1 cellular context compared by ENCODE assay signal in the genomic region with DNA sequence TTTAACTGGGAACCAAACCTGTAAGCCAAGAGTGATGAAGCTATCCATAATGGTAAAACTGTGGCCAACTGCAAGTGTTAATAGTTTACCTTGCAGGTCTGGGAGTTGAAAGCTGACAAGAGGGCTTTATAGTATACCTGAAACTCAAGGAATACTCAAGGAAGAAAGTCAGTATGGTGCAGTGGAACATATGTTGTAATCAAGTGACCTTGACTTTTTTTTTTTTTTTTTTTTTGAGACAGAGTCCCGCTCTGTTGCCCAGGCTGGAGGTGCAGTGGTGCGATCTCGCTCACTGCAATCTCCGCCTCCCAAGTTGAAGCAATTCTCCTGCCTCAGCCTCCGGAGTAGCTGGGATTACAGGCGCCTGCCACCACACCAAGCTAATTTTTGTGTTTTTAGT.
A peak's percentile ranks its signal among the peaks of the same experiment; 100 is the strongest.
TF ChIP-seq lines count a peak whose summit lies in the region.

No MANE protein-coding gene starts in this region.

TF ChIP-seq in HepG2, 621 proteins besides CTCF, POLR2A, EP300 and RAD21 (continued from another document):
- TF ChIP-seq PRDM10 (CRISPR knock-in tag; IDR thresholded peaks at IDR 0.05; ENCODE audit: low read depth): no peak
- TF ChIP-seq ZBTB49 (CRISPR knock-in tag; IDR thresholded peaks at IDR 0.05; ENCODE audit: borderline replicate concordance): no peak
- TF ChIP-seq RORA (CRISPR knock-in tag; IDR thresholded peaks at IDR 0.05): no peak
- 0 out of 2 replicates have a peak, but pooled peaks have one; percentile 33 for TF ChIP-seq PITX1 (CRISPR knock-in tag; IDR thresholded peaks at IDR 0.05)
- TF ChIP-seq, protein P1, sequence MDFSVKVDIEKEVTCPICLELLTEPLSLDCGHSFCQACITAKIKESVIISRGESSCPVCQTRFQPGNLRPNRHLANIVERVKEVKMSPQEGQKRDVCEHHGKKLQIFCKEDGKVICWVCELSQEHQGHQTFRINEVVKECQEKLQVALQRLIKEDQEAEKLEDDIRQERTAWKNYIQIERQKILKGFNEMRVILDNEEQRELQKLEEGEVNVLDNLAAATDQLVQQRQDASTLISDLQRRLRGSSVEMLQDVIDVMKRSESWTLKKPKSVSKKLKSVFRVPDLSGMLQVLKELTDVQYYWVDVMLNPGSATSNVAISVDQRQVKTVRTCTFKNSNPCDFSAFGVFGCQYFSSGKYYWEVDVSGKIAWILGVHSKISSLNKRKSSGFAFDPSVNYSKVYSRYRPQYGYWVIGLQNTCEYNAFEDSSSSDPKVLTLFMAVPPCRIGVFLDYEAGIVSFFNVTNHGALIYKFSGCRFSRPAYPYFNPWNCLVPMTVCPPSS (IDR thresholded peaks at IDR 0.05): no peak
- 0 out of 2 replicates have a peak, but pooled peaks have one; percentile 30 for TF ChIP-seq MEF2D (CRISPR knock-in tag; IDR thresholded peaks at IDR 0.05)
- TF ChIP-seq, protein P2, sequence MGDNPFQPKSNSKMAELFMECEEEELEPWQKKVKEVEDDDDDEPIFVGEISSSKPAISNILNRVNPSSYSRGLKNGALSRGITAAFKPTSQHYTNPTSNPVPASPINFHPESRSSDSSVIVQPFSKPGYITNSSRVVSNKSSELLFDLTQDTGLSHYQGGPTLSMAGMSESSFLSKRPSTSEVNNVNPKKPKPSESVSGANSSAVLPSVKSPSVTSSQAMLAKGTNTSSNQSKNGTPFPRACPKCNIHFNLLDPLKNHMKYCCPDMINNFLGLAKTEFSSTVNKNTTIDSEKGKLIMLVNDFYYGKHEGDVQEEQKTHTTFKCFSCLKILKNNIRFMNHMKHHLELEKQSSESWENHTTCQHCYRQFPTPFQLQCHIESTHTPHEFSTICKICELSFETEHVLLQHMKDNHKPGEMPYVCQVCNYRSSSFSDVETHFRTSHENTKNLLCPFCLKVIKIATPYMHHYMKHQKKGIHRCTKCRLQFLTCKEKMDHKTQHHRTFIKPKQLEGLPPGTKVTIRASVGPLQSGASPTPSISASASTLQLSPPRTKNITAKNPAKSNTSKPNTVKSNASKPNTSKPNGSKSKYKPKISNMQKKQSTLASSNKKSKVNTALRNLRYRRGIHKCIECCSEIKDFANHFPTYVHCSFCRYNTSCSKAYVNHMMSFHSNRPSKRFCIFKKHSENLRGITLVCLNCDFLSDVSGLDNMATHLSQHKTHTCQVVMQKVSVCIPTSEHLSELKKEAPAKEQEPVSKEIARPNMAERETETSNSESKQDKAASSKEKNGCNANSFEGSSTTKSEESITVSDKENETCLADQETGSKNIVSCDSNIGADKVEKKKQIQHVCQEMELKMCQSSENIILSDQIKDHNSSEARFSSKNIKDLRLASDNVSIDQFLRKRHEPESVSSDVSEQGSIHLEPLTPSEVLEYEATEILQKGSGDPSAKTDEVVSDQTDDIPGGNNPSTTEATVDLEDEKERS (CRISPR knock-in tag; IDR thresholded peaks at IDR 0.05): 0 out of 2 replicates have a peak, but pooled peaks have one; percentile 41
- peak; percentile 50 for TF ChIP-seq ZNF781 (CRISPR knock-in tag; IDR thresholded peaks at IDR 0.05; ENCODE audit: borderline replicate concordance, not compliant biosample characterization)
- TF ChIP-seq, protein P3, sequence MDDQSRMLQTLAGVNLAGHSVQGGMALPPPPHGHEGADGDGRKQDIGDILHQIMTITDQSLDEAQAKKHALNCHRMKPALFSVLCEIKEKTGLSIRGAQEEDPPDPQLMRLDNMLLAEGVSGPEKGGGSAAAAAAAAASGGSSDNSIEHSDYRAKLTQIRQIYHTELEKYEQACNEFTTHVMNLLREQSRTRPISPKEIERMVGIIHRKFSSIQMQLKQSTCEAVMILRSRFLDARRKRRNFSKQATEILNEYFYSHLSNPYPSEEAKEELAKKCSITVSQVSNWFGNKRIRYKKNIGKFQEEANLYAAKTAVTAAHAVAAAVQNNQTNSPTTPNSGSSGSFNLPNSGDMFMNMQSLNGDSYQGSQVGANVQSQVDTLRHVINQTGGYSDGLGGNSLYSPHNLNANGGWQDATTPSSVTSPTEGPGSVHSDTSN (CRISPR knock-in tag; IDR thresholded peaks at IDR 0.05; ENCODE audit: borderline replicate concordance): no peak
- peak; percentile 59; the same call in 1 of the 2 replicates for TF ChIP-seq ZNF362 (CRISPR knock-in tag; IDR thresholded peaks at IDR 0.05; ENCODE audit: borderline replicate concordance)
- TF ChIP-seq GATAD2A (CRISPR knock-in tag; IDR thresholded peaks at IDR 0.05): peak; percentile 11; the same call in 1 of the 2 replicates
